Comparison of ENCODE assay signal across 8 cellular contexts in genomic region chr5:163458778-163459405, GRCh38. TPM values are rescaled to one million over a fixed set of nuclear protein-coding genes. Genes with fewer than 3 reads are reported as not detected.
DNase-seq lines count a peak whose midpoint lies in the region; ATAC-seq and TF ChIP-seq lines count a peak whose summit lies in the region.

No MANE protein-coding gene starts in this region.

- H3K36me3 Mint-ChIP-seq in T-helper 1 cell treated with Interleukin-12 subunit alpha and Interleukin-12 subunit beta and Interleukin-4 antibody, amounts not matched to agents 30 μg/mL and 1 μg/mL, for 36 hours (ENCODE audit: low read depth), result peaks cover 27% of the 10 kb centered on the region
- peaks cover 32% of the 10 kb centered on the region for H3K36me3 Mint-ChIP-seq in activated B cell treated with CpG ODN at 0.5 μM for 24 hours (ENCODE audit: low read depth)

- peak overlapping the region; percentile 99 for H3K27ac Mint-ChIP-seq in T-helper 1 cell treated with Interleukin-12 subunit alpha and Interleukin-12 subunit beta and Interleukin-4 antibody, amounts not matched to agents 30 μg/mL and 1 μg/mL, for 36 hours
- peak overlapping the region; percentile 100 for H3K27ac Mint-ChIP-seq in activated B cell treated with CpG ODN at 0.5 μM for 24 hours

- no peak for TF ChIP-seq CTCF in activated B cell treated with CpG ODN at 0.5 μM for 24 hours (IDR thresholded peaks at IDR 0.05)

- peaks cover 42% of the 10 kb centered on the region for H3K4me1 Mint-ChIP-seq in T-helper 1 cell treated with Interleukin-12 subunit alpha and Interleukin-12 subunit beta and Interleukin-4 antibody, amounts not matched to agents 30 μg/mL and 1 μg/mL, for 36 hours (ENCODE audit: low read depth)
- H3K4me1 Mint-ChIP-seq in activated B cell treated with CpG ODN at 0.5 μM for 24 hours, result peaks cover 42% of the 10 kb centered on the region

- POLR2A ChIA-PET in activated B cell treated with CpG ODN at 0.5 μM for 24 hours (lab: Charles Lee), result interaction anchor here (1.3 to 5.1 kb wide), 6 partner anchors 10 to 455 kb away, joined by 3 to 159 read pairs (median 16); partner anchors contain the start of genes CCNG1 and MAT2B

- intact Hi-C loops in activated B cell treated with CpG ODN at 0.5 μM for 24 hours (cut with micrococcal nuclease), result no loop called here

- ATAC-seq in activated B cell treated with CpG ODN at 0.5 μM for 24 hours (ENCODE audit: low read depth) (no peak), GM21360 (IDR thresholded peaks at IDR 0.05; ENCODE audit: unreplicated experiment) (no peak), HG03196 (IDR thresholded peaks at IDR 0.05; ENCODE audit: unreplicated experiment) (no peak), GM21717 (IDR thresholded peaks at IDR 0.05; ENCODE audit: unreplicated experiment) (no peak)

- no peaks in the 10 kb centered on the region for H3K9me3 Mint-ChIP-seq in T-helper 1 cell treated with Interleukin-12 subunit alpha and Interleukin-12 subunit beta and Interleukin-4 antibody, amounts not matched to agents 30 μg/mL and 1 μg/mL, for 36 hours
- no peaks in the 10 kb centered on the region for H3K9me3 Mint-ChIP-seq in activated B cell treated with CpG ODN at 0.5 μM for 24 hours

- H3K4me3 Mint-ChIP-seq in T-helper 1 cell treated with Interleukin-12 subunit alpha and Interleukin-12 subunit beta and Interleukin-4 antibody, amounts not matched to agents 30 μg/mL and 1 μg/mL, for 36 hours, result peak overlapping the region; percentile 93
- H3K4me3 Mint-ChIP-seq in activated B cell treated with CpG ODN at 0.5 μM for 24 hours, result peak overlapping the region; percentile 97

- H3K27ac ChIP-seq in substantia nigra (ENCODE audit: low read depth, low read length, poor library complexity, severe bottlenecking), result peak overlapping the region; percentile 95

- no peaks in the 10 kb centered on the region for H3K27me3 Mint-ChIP-seq in T-helper 1 cell treated with Interleukin-12 subunit alpha and Interleukin-12 subunit beta and Interleukin-4 antibody, amounts not matched to agents 30 μg/mL and 1 μg/mL, for 36 hours (ENCODE audit: low read depth)
- H3K27me3 Mint-ChIP-seq in activated B cell treated with CpG ODN at 0.5 μM for 24 hours, result no peaks in the 10 kb centered on the region

- CTCF ChIA-PET in activated B cell treated with CpG ODN at 0.5 μM for 24 hours (lab: Charles Lee), result interaction anchor here (0.8 to 3.5 kb wide), 5 partner anchors 18 to 46 kb away, joined by 3 to 13 read pairs (median 7); partner anchors contain the start of genes CCNG1 and MAT2B

- peak overlapping the region; percentile 64 for H3K4me3 ChIP-seq in iPS-11a (ENCODE audit: low read depth, low read length)

- no peak for DNase-seq in T-helper 1 cell
- DNase-seq in activated B cell treated with CpG ODN at 0.5 μM for 24 hours, result no peak
- DNase-seq in substantia nigra (lab: John Stamatoyannopoulos, UW), result no peak

RNA-seq across cellular contexts. Expression of gene NUDCD2, which starts 1.0 kb away (rescaled TPM):
- 23.5 and 28.1 TPM in 2 replicates for total RNA-seq in activated B cell treated with CpG ODN at 0.5 μM for 24 hours

RNA-seq across cellular contexts. Expression of gene HMMR, which starts 1.5 kb away (rescaled TPM):
- 2.8 and 3.3 TPM in 2 replicates for total RNA-seq in activated B cell treated with CpG ODN at 0.5 μM for 24 hours

RNA-seq across cellular contexts. Expression of gene CCNG1, which starts 21.5 kb away (rescaled TPM):
- total RNA-seq in activated B cell treated with CpG ODN at 0.5 μM for 24 hours, result 71.2 and 73.0 TPM in 2 replicates

RNA-seq across cellular contexts. Expression of gene MAT2B, which starts 46.5 kb away (rescaled TPM):
- 74.7 and 76.4 TPM in 2 replicates for total RNA-seq in activated B cell treated with CpG ODN at 0.5 μM for 24 hours
